In the genomic region with DNA sequence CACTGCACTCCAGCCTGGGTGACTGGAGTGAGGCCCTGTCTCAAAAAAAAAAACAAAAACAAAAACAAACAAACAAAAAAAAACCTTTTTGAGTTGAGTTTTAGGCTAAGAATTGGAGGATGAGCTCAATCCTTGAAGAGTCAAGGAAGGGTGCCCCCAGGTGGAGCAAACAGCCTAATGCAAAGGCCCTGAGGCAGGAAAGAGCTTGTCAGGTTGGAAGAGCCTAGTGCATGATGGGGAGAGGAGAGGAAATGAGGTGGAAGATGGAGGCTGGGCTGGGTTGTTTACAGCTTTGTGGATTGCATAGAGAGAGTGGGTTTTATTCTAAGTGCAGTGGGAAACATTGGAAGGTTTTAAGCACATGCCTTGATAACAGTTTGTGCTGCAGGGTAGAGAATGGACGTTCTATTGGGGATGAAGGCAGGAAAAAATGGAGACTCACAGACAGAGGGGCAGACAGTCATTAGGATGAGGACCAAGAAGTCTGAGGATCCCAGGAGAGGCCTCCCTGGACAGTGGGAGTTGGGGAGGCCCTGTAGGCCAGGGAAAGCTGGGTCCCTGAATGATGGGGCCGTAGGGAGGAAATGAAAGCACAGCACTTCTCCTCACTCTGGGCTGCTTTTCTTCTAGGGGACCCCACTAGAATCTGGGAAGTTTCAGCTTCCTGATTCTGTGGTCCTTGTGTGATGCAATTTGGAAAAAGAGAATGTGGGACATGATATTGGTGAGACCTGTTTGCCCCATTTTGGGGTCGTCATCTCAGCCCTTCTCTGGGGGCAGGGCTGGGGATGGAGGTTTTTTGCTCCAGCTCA, we compare ENCODE assay signal across 8 cellular contexts. TPM values are rescaled to one million over a fixed set of nuclear protein-coding genes. Genes with fewer than 3 reads are reported as not detected.
DNase-seq lines count a peak whose midpoint lies in the region; ATAC-seq and TF ChIP-seq lines count a peak whose summit lies in the region.

No MANE protein-coding gene starts in this region.

- no peaks in the 10 kb centered on the region for H3K4me1 ChIP-seq in RWPE2 (ENCODE audit: insufficient read depth, poor library complexity, severe bottlenecking)

- H3K4me3 ChIP-seq in RWPE2 (ENCODE audit: severe bottlenecking) (no peak overlapping the region), fibroblast of the aortic adventitia (ENCODE audit: low read depth, low read length) (no peak overlapping the region)

- H3K27ac ChIP-seq in RWPE2 (ENCODE audit: poor library complexity, severe bottlenecking): no peak overlapping the region

- peak; percentile 34 to 41 for DNase-seq in AML-193 (lab: John Stamatoyannopoulos, UW)
- peak; percentile 39 for DNase-seq in GM10266 (ENCODE audit: extremely low spot score)
- DNase-seq in RWPE2 (ENCODE audit: low spot score): no peak
- no peak for DNase-seq in fibroblast of the aortic adventitia (ENCODE audit: low read depth)
- DNase-seq in NCI-H446 treated with DMSO at 0.1 percent for 48 hours (lab: John Stamatoyannopoulos, UW): no peak
- DNase-seq in inferior parietal cortex (ENCODE audit: extremely low spot score): no peak
- no peak for DNase-seq in D341Med (ENCODE audit: low spot score)

- no peak for ATAC-seq in RWPE2 (ENCODE audit: low read depth)
- ATAC-seq in HG03039 (IDR thresholded peaks at IDR 0.05; ENCODE audit: unreplicated experiment): no peak

- H3K36me3 ChIP-seq in RWPE2 (ENCODE audit: low read depth): peaks cover 12% of the 10 kb centered on the region; the same call in 1 of the 2 replicates

- no peaks in the 10 kb centered on the region for H3K9me3 ChIP-seq in RWPE2 (ENCODE audit: severe bottlenecking)

- peak; percentile 43 for TF ChIP-seq CTCF in GM10266 (IDR thresholded peaks at IDR 0.05; ENCODE audit: control insufficient read depth, insufficient read depth, low read depth, missing control alignments)
- peak; percentile 40 for TF ChIP-seq CTCF in RWPE2 (IDR thresholded peaks at IDR 0.05; ENCODE audit: poor library complexity, severe bottlenecking)
- peak; percentile 6 for TF ChIP-seq CTCF in fibroblast of the aortic adventitia (IDR thresholded peaks at IDR 0.05; ENCODE audit: insufficient read depth, low read length)

- H3K27me3 ChIP-seq in RWPE2 (ENCODE audit: insufficient read depth, poor library complexity, severe bottlenecking): peaks cover 14% of the 10 kb centered on the region

RNA-seq across cellular contexts. Expression of a gene that starts 1.9 kb away (rescaled TPM):
- total RNA-seq in fibroblast of the aortic adventitia (ENCODE audit: low replicate concordance): 0.18 and 0.41 TPM in 2 replicates

RNA-seq across cellular contexts. Expression of a gene that starts 13.2 kb away (rescaled TPM):
- 237 and 811 TPM in 2 replicates for total RNA-seq in fibroblast of the aortic adventitia (ENCODE audit: low replicate concordance)

RNA-seq across cellular contexts. Expression of a gene that starts 53.8 kb away (rescaled TPM):
- 37.0 and 55.0 TPM in 2 replicates for total RNA-seq in fibroblast of the aortic adventitia (ENCODE audit: low replicate concordance)

RNA-seq across cellular contexts. Expression of a gene that starts 56.0 kb away (rescaled TPM):
- total RNA-seq in fibroblast of the aortic adventitia (ENCODE audit: low replicate concordance): 57.5 and 67.7 TPM in 2 replicates

Comparison
In these comparisons a context has a peak if more than half of its experiments do, and no peak if none do; other contexts are left out.
1. DNase-seq: peak in AML-193 (2 of 2) and GM10266 (single experiment); none in RWPE2 (single experiment), fibroblast of the aortic adventitia (single experiment), NCI-H446 treated with DMSO at 0.1 percent for 48 hours (single experiment), inferior parietal cortex (single experiment) and D341Med (single experiment).
2. Peak in every context shown above with its lines, with median percentiles within 50 percentile points of each other: CTCF ChIP-seq.